In the genomic region with DNA sequence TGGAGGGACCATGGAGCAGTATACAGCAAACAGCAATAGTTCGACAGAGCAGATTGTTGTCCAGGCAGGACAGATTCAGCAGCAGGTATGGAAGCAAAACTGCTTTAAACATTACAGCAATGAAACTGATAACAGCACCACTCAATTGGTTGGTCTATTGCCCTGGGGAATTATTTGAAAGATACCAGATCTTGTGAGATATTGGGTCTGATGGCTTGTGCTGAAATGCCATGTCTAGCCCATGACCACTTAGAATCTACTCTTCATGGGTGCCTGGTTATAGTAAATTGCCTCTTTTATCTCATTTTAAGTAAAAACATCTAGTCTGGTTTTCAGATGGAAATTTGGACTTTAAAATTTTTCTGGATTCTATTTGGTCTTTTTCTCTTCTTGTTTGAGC, we compare ENCODE assay signal across 34 cellular contexts. TPM values are rescaled to one million over a fixed set of nuclear protein-coding genes. Genes with fewer than 3 reads are reported as not detected.
A peak's percentile ranks its signal among the peaks of the same experiment; 100 is the strongest.
DNase-seq lines count a peak whose midpoint lies in the region; ATAC-seq, FAIRE-seq and TF ChIP-seq lines count a peak whose summit lies in the region.
"Had no signal": no experiment of that assay in that cellular context is flagged by ENCODE, and none has a peak within 500 bp of the region (broad histone marks: within the 10 kb centered on the region; RNA-seq: fewer than 3 reads in every experiment).

No MANE protein-coding gene starts in this region.

- peaks cover 22% of the 10 kb centered on the region for H3K36me3 Mint-ChIP-seq in natural killer cell treated with Interleukin-12 subunit alpha and Interleukin-12 subunit beta and Interleukin-15 and Interleukin-18, amount 100 ng/mL, for 72 hours
- H3K36me3 Mint-ChIP-seq in natural killer cell, result peaks cover 10% of the 10 kb centered on the region
- H3K36me3 Mint-ChIP-seq in activated naive CD8-positive, alpha-beta T cell treated with anti-CD3 and anti-CD28 coated beads for 36 hours, result peaks cover 39% of the 10 kb centered on the region

- peak; percentile 40 for FAIRE-seq in GM12892 (lab: Jason Lieb, UNC)
- FAIRE-seq: D721Med, H1, RCC 7860 had no signal

- no peak for TF ChIP-seq POLR2A in GM12892 (IDR thresholded peaks at IDR 0.05; ENCODE audit: low read depth, low read length)

- peaks cover 39 to 41% of the 10 kb centered on the region in 2 donors for H3K4me1 Mint-ChIP-seq in natural killer cell treated with Interleukin-12 subunit alpha and Interleukin-12 subunit beta and Interleukin-15 and Interleukin-18, amount 100 ng/mL, for 72 hours (ENCODE audit: low read depth in 2 of 2)
- peaks cover 51 to 70% of the 10 kb centered on the region in 2 donors for H3K4me1 Mint-ChIP-seq in natural killer cell
- peaks cover 62% of the 10 kb centered on the region for H3K4me1 Mint-ChIP-seq in activated naive CD8-positive, alpha-beta T cell treated with anti-CD3 and anti-CD28 coated beads for 36 hours

- intact Hi-C loops in natural killer cell (cut with micrococcal nuclease), result no loop called here

- no peak for DNase-seq in natural killer cell treated with Interleukin-12 subunit alpha and Interleukin-12 subunit beta and Interleukin-15 and Interleukin-18, amount 100 ng/mL, for 72 hours (ENCODE audit: low spot score)
- no peak for DNase-seq in natural killer cell
- no peak for DNase-seq in GM12892 (ENCODE audit: insufficient read length)
- no peak for DNase-seq in activated naive CD8-positive, alpha-beta T cell treated with anti-CD3 and anti-CD28 coated beads for 36 hours
- no peak for DNase-seq in NCI-H446 treated with DMSO at 0.1 percent for 48 hours (lab: John Stamatoyannopoulos, UW)
- DNase-seq in activated CD4-positive, CD25-positive, alpha-beta regulatory T cell treated with anti-CD3 and anti-CD28 coated beads, Interleukin-2, amount 50 U/mL, for 72 hours, result no peak
- DNase-seq: activated CD4-positive, alpha-beta T cell treated with anti-CD3 and anti-CD28 coated beads, Interleukin-2, amount 50 U/mL, for 1 hour; activated effector memory CD4-positive, alpha-beta T cell treated with Interleukin-2 at 50 U/mL for 16 hours; body of pancreas; foreskin fibroblast; islet precursor cell; left ventricle myocardium superior; NCI-H1092; NCI-H1694; NCI-H82; SHP77 treated with DMSO at 0.1 percent for 48 hours; sigmoid colon; stimulated activated CD4-positive, alpha-beta T cell treated with anti-CD3 and anti-CD28 coated beads, Interleukin-12 subunit alpha, Interleukin-12 subunit beta, amount 100 ng/mL, for 4 hours; stimulated activated CD4-positive, alpha-beta T cell treated with anti-CD3 and anti-CD28 coated beads, Interleukin-2, amount 100 ng/mL, for 48 hours; tibial artery had no signal

- no peak overlapping the region for H3K4me3 Mint-ChIP-seq in natural killer cell treated with Interleukin-12 subunit alpha and Interleukin-12 subunit beta and Interleukin-15 and Interleukin-18, amount 100 ng/mL, for 72 hours
- no peak overlapping the region for H3K4me3 Mint-ChIP-seq in natural killer cell
- no peak overlapping the region for H3K4me3 Mint-ChIP-seq in activated naive CD8-positive, alpha-beta T cell treated with anti-CD3 and anti-CD28 coated beads for 36 hours
- H3K4me3 Mint-ChIP-seq: central memory CD8-positive, alpha-beta T cell; dendritic cell treated with granulocyte-macrophage colony-stimulating factor and Interleukin-4, amounts not matched to agents 40 ng/mL and 50 ng/mL, for 4 days had no signal

- no peak for ATAC-seq in natural killer cell treated with Interleukin-12 subunit alpha and Interleukin-12 subunit beta and Interleukin-15 and Interleukin-18, amount 100 ng/mL, for 72 hours
- ATAC-seq in natural killer cell, result no peak
- no peak for ATAC-seq in GM18511 (IDR thresholded peaks at IDR 0.05; ENCODE audit: unreplicated experiment)
- ATAC-seq: body of pancreas, left ventricle myocardium superior had no signal

- H3K27ac Mint-ChIP-seq in natural killer cell treated with Interleukin-12 subunit alpha and Interleukin-12 subunit beta and Interleukin-15 and Interleukin-18, amount 100 ng/mL, for 72 hours, result peak overlapping the region; percentile 80 to 88
- H3K27ac Mint-ChIP-seq in natural killer cell, result peak overlapping the region in 1 of 2 donors; percentile 51
- peak overlapping the region; percentile 70 for H3K27ac Mint-ChIP-seq in activated naive CD8-positive, alpha-beta T cell treated with anti-CD3 and anti-CD28 coated beads for 36 hours
- H3K27ac Mint-ChIP-seq: dendritic cell treated with granulocyte-macrophage colony-stimulating factor and Interleukin-4, amounts not matched to agents 40 ng/mL and 50 ng/mL, for 4 days had no signal

- no peaks in the 10 kb centered on the region for H3K27me3 Mint-ChIP-seq in natural killer cell treated with Interleukin-12 subunit alpha and Interleukin-12 subunit beta and Interleukin-15 and Interleukin-18, amount 100 ng/mL, for 72 hours
- H3K27me3 Mint-ChIP-seq in natural killer cell (ENCODE audit: low read depth in 2 of 2), result no peaks in the 10 kb centered on the region
- no peaks in the 10 kb centered on the region for H3K27me3 Mint-ChIP-seq in activated naive CD8-positive, alpha-beta T cell treated with anti-CD3 and anti-CD28 coated beads for 36 hours
- H3K27me3 Mint-ChIP-seq: central memory CD8-positive, alpha-beta T cell; dendritic cell treated with granulocyte-macrophage colony-stimulating factor and Interleukin-4, amounts not matched to agents 40 ng/mL and 50 ng/mL, for 4 days had no signal

- H3K9me3 Mint-ChIP-seq in natural killer cell treated with Interleukin-12 subunit alpha and Interleukin-12 subunit beta and Interleukin-15 and Interleukin-18, amount 100 ng/mL, for 72 hours, result no peaks in the 10 kb centered on the region
- no peaks in the 10 kb centered on the region for H3K9me3 Mint-ChIP-seq in natural killer cell
- no peaks in the 10 kb centered on the region for H3K9me3 Mint-ChIP-seq in activated naive CD8-positive, alpha-beta T cell treated with anti-CD3 and anti-CD28 coated beads for 36 hours
- H3K9me3 Mint-ChIP-seq: central memory CD8-positive, alpha-beta T cell; dendritic cell treated with granulocyte-macrophage colony-stimulating factor and Interleukin-4, amounts not matched to agents 40 ng/mL and 50 ng/mL, for 4 days had no signal

- TF ChIP-seq CTCF in natural killer cell (IDR thresholded peaks at IDR 0.05), result no peak

RNA-seq across cellular contexts. Expression of a gene that starts 6.3 kb away (rescaled TPM):
- total RNA-seq in natural killer cell treated with Interleukin-12 subunit alpha and Interleukin-12 subunit beta and Interleukin-15 and Interleukin-18, amount 100 ng/mL, for 72 hours, result 10 to 100 TPM; 21.6 to 27.7 TPM
- 10 to 100 TPM; 27.5 to 33.1 (median 33.0) TPM for total RNA-seq in natural killer cell
- 24.8 TPM for polyA plus RNA-seq in GM12892 (2012; ENCODE audit: missing spikeins)
- 10 to 100 TPM; 24.5 to 25.4 TPM for total RNA-seq in activated naive CD8-positive, alpha-beta T cell treated with anti-CD3 and anti-CD28 coated beads for 36 hours

RNA-seq across cellular contexts. Expression of a gene that starts 6.9 kb away (rescaled TPM):
- 10 to 100 TPM; 28.5 to 31.1 TPM for total RNA-seq in natural killer cell treated with Interleukin-12 subunit alpha and Interleukin-12 subunit beta and Interleukin-15 and Interleukin-18, amount 100 ng/mL, for 72 hours
- 10 to 100 TPM; 30.8 to 36.7 (median 35.5) TPM for total RNA-seq in natural killer cell
- polyA plus RNA-seq in GM12892 (2012; ENCODE audit: missing spikeins), result 35.6 TPM
- total RNA-seq in activated naive CD8-positive, alpha-beta T cell treated with anti-CD3 and anti-CD28 coated beads for 36 hours, result 10 to 100 TPM; 43.7 to 44.2 TPM

RNA-seq across cellular contexts. Expression of a gene that starts 26.1 kb away (rescaled TPM):
- not detected for total RNA-seq in natural killer cell treated with Interleukin-12 subunit alpha and Interleukin-12 subunit beta and Interleukin-15 and Interleukin-18, amount 100 ng/mL, for 72 hours
- not detected for total RNA-seq in natural killer cell
- 0.78 TPM for polyA plus RNA-seq in GM12892 (2012; ENCODE audit: missing spikeins)
- not detected for total RNA-seq in activated naive CD8-positive, alpha-beta T cell treated with anti-CD3 and anti-CD28 coated beads for 36 hours
- total RNA-seq: H1, HT-29, mesenteric fat pad, NCI-H460, omental fat pad, pulmonary artery endothelial cell had no signal
- polyA plus RNA-seq: AG04450, H1 had no signal

RNA-seq across cellular contexts. Expression of a gene that starts 36.8 kb away (rescaled TPM):
- not detected for total RNA-seq in natural killer cell treated with Interleukin-12 subunit alpha and Interleukin-12 subunit beta and Interleukin-15 and Interleukin-18, amount 100 ng/mL, for 72 hours
- not detected for total RNA-seq in natural killer cell
- polyA plus RNA-seq in GM12892 (2012; ENCODE audit: missing spikeins), result not detected
- not detected for total RNA-seq in activated naive CD8-positive, alpha-beta T cell treated with anti-CD3 and anti-CD28 coated beads for 36 hours
- total RNA-seq: body of pancreas, esophagus muscularis mucosa, H1, HT-29, left ventricle myocardium superior, mesenteric fat pad, myocyte, NCI-H460, omental fat pad, pulmonary artery endothelial cell, sigmoid colon had no signal
- polyA plus RNA-seq: AG04450, H1 had no signal

RNA-seq across cellular contexts. Expression of a gene that starts 40.1 kb away (rescaled TPM):
- 1 to 10 TPM; 2.4 to 5.0 TPM for total RNA-seq in natural killer cell treated with Interleukin-12 subunit alpha and Interleukin-12 subunit beta and Interleukin-15 and Interleukin-18, amount 100 ng/mL, for 72 hours
- total RNA-seq in natural killer cell, result 1 to 10 TPM; 2.1 to 5.3 (median 4.4) TPM
- polyA plus RNA-seq in GM12892 (2012; ENCODE audit: missing spikeins), result 0.85 TPM
- total RNA-seq in activated naive CD8-positive, alpha-beta T cell treated with anti-CD3 and anti-CD28 coated beads for 36 hours, result 1 to 10 TPM; 1.3 to 1.7 TPM
